In genomic region chr5:6427689-6428088, GRCh38 we compare ENCODE assay signal across 23 cellular contexts. TPM values are rescaled to one million over a fixed set of nuclear protein-coding genes. Genes with fewer than 3 reads are reported as not detected.
"Had no signal": no experiment of that assay in that cellular context is flagged by ENCODE, and none has a peak within 500 bp of the region (broad histone marks: within the 10 kb centered on the region; RNA-seq: fewer than 3 reads in every experiment).

No MANE protein-coding gene starts in this region.

- H3K9me3 Mint-ChIP-seq: activated naive CD8-positive, alpha-beta T cell treated with anti-CD3 and anti-CD28 coated beads, Interleukin-2, amount 10 ng/mL, durations not matched to agents 7 days and 5 days; activated T-helper 17 cell treated with anti-CD3 and anti-CD28 coated beads, Interleukin-2, amount 50 U/mL, for 72 hours; stimulated activated effector memory CD8-positive, alpha-beta T cell treated with anti-CD3 and anti-CD28 coated beads, Interleukin-12 subunit alpha, Interleukin-12 subunit beta, amount 100 ng/mL, for 72 hours; stimulated activated naive CD8-positive, alpha-beta T cell treated with anti-CD3 and anti-CD28 coated beads, Interleukin-15, amount 100 ng/mL, for 72 hours had no signal

- H3K4me3 Mint-ChIP-seq: activated naive CD8-positive, alpha-beta T cell treated with anti-CD3 and anti-CD28 coated beads, Interleukin-2, amount 10 ng/mL, durations not matched to agents 7 days and 5 days; activated T-helper 17 cell treated with anti-CD3 and anti-CD28 coated beads, Interleukin-2, amount 50 U/mL, for 72 hours; naive thymus-derived CD4-positive, alpha-beta T cell; neural progenitor cell; stimulated activated effector memory CD8-positive, alpha-beta T cell treated with anti-CD3 and anti-CD28 coated beads, Interleukin-12 subunit alpha, Interleukin-12 subunit beta, amount 100 ng/mL, for 72 hours; stimulated activated naive CD8-positive, alpha-beta T cell treated with anti-CD3 and anti-CD28 coated beads, Interleukin-15, amount 100 ng/mL, for 72 hours had no signal

- H3K4me1 Mint-ChIP-seq: activated T-helper 17 cell treated with anti-CD3 and anti-CD28 coated beads, Interleukin-2, amount 50 U/mL, for 72 hours; neural progenitor cell; stimulated activated effector memory CD8-positive, alpha-beta T cell treated with anti-CD3 and anti-CD28 coated beads, Interleukin-12 subunit alpha, Interleukin-12 subunit beta, amount 100 ng/mL, for 72 hours; stimulated activated naive CD8-positive, alpha-beta T cell treated with anti-CD3 and anti-CD28 coated beads, Interleukin-15, amount 100 ng/mL, for 72 hours had no signal

- H3K36me3 ChIP-seq: left lung, neural progenitor cell, tibial nerve, WERI-Rb-1 had no signal

- H3K4me1 ChIP-seq: left lung, neural progenitor cell, tibial nerve had no signal

- H3K27ac Mint-ChIP-seq: activated naive CD8-positive, alpha-beta T cell treated with anti-CD3 and anti-CD28 coated beads, Interleukin-2, amount 10 ng/mL, durations not matched to agents 7 days and 5 days; activated T-helper 17 cell treated with anti-CD3 and anti-CD28 coated beads, Interleukin-2, amount 50 U/mL, for 72 hours; naive thymus-derived CD4-positive, alpha-beta T cell; neural progenitor cell; stimulated activated effector memory CD8-positive, alpha-beta T cell treated with anti-CD3 and anti-CD28 coated beads, Interleukin-12 subunit alpha, Interleukin-12 subunit beta, amount 100 ng/mL, for 72 hours; stimulated activated naive CD8-positive, alpha-beta T cell treated with anti-CD3 and anti-CD28 coated beads, Interleukin-15, amount 100 ng/mL, for 72 hours had no signal

- DNase-seq: activated CD4-positive, alpha-beta T cell treated with anti-CD3 and anti-CD28 coated beads, Interleukin-2, amount 50 U/mL, for 1 hour; activated CD4-positive, CD25-positive, alpha-beta regulatory T cell treated with anti-CD3 and anti-CD28 coated beads, Interleukin-2, amount 50 U/mL, for 72 hours; activated naive CD4-positive, alpha-beta T cell; activated naive CD8-positive, alpha-beta T cell treated with anti-CD3 and anti-CD28 coated beads, Interleukin-2, amount 10 ng/mL, durations not matched to agents 7 days and 5 days; activated T-cell treated with anti-CD3 and anti-CD28 coated beads, Interleukin-2, amount 50 U/mL, for 1 hour; amniotic stem cell; erythroblast; foreskin fibroblast; left lung; naive thymus-derived CD4-positive, alpha-beta T cell; small intestine; stimulated activated CD4-positive, alpha-beta T cell treated with anti-CD3 and anti-CD28 coated beads, Interleukin-2, amount 100 ng/mL, for 24 hours; stimulated activated naive CD8-positive, alpha-beta T cell treated with anti-CD3 and anti-CD28 coated beads, Interleukin-15, amount 100 ng/mL, for 72 hours; WERI-Rb-1 had no signal

- H2AFZ ChIP-seq: neural progenitor cell had no signal

- H3K9ac ChIP-seq: neural progenitor cell had no signal

- H3K9me3 ChIP-seq: left lung, tibial nerve had no signal

- ATAC-seq: activated T-helper 17 cell treated with anti-CD3 and anti-CD28 coated beads, Interleukin-2, amount 50 U/mL, for 72 hours; left lung; naive thymus-derived CD4-positive, alpha-beta T cell; sciatic nerve; stimulated activated effector memory CD8-positive, alpha-beta T cell treated with anti-CD3 and anti-CD28 coated beads, Interleukin-12 subunit alpha, Interleukin-12 subunit beta, amount 100 ng/mL, for 72 hours; stimulated activated naive CD8-positive, alpha-beta T cell treated with anti-CD3 and anti-CD28 coated beads, Interleukin-15, amount 100 ng/mL, for 72 hours had no signal

- H3K4me2 ChIP-seq: neural progenitor cell had no signal

- H3K27ac ChIP-seq: left lung, neural progenitor cell, tibial nerve, WERI-Rb-1 had no signal

- H3K4me3 ChIP-seq: left lung, lung, neural progenitor cell, tibial nerve had no signal

- H3K27me3 ChIP-seq: tibial nerve had no signal

- H3K36me3 Mint-ChIP-seq: activated naive CD8-positive, alpha-beta T cell treated with anti-CD3 and anti-CD28 coated beads, Interleukin-2, amount 10 ng/mL, durations not matched to agents 7 days and 5 days; naive thymus-derived CD4-positive, alpha-beta T cell; neural progenitor cell; stimulated activated effector memory CD8-positive, alpha-beta T cell treated with anti-CD3 and anti-CD28 coated beads, Interleukin-12 subunit alpha, Interleukin-12 subunit beta, amount 100 ng/mL, for 72 hours had no signal

RNA-seq across cellular contexts. Expression of gene UBE2QL1, which starts 21.0 kb away (rescaled TPM):
- total RNA-seq: activated naive CD8-positive, alpha-beta T cell treated with anti-CD3 and anti-CD28 coated beads, Interleukin-2, amount 10 ng/mL, durations not matched to agents 7 days and 5 days; activated T-helper 17 cell treated with anti-CD3 and anti-CD28 coated beads, Interleukin-2, amount 50 U/mL, for 72 hours; fibroblast of lung; glomerular endothelial cell; renal cortical epithelial cell had no signal
